ENCODE assay signal across 24 cellular contexts in genomic region chr18:22689711-22690110, GRCh38.
DNase-seq lines count a peak whose midpoint lies in the region; ATAC-seq, FAIRE-seq and TF ChIP-seq lines count a peak whose summit lies in the region.
"Had no signal": no experiment of that assay in that cellular context is flagged by ENCODE, and none has a peak within 500 bp of the region (broad histone marks: within the 10 kb centered on the region; RNA-seq: fewer than 3 reads in every experiment).

No MANE protein-coding gene starts in this region.

- FAIRE-seq in bronchial epithelial cell (lab: Jason Lieb, UNC), result peak; percentile 18
- FAIRE-seq: H54, K562 had no signal

- POLR2A ChIA-PET in SK-N-SH (lab: Yijun Ruan, JAX), result no interaction called here

- H2AFZ ChIP-seq in SK-N-SH (ENCODE audit: low read depth), result peak overlapping the region; percentile 24; the same call in 1 of the 2 replicates
- peak overlapping the region; percentile 20 for H2AFZ ChIP-seq in smooth muscle cell (ENCODE audit: low read depth)

- H3K9me2 ChIP-seq in SK-N-SH, result no peaks in the 10 kb centered on the region

- H3K4me3 ChIP-seq in SK-N-SH (ENCODE audit: low read depth in 2 of 2, low read length in 1 of 2) (no peak overlapping the region), bronchial epithelial cell (ENCODE audit: low read depth, low read length) (no peak overlapping the region), smooth muscle cell (no peak overlapping the region)
- H3K4me3 ChIP-seq: K562, Peyer's patch had no signal

- peaks cover 0 to 18% of the 10 kb centered on the region in 2 experiments; a peak in 2 of 4 replicates for H3K4me1 ChIP-seq in SK-N-SH (ENCODE audit: control insufficient read depth in 1 of 2, insufficient read depth in 2 of 2, low read depth in 1 of 2, low read length in 1 of 2)
- peaks cover 6% of the 10 kb centered on the region for H3K4me1 ChIP-seq in smooth muscle cell (ENCODE audit: low read depth)
- H3K4me1 ChIP-seq: Peyer's patch had no signal

- H3K4me2 ChIP-seq in SK-N-SH, result no peak overlapping the region
- no peak overlapping the region for H3K4me2 ChIP-seq in smooth muscle cell

- H3F3A ChIP-seq in SK-N-SH (replicated peaks; ENCODE audit: insufficient read depth) (peaks cover 20% of the 10 kb centered on the region), smooth muscle cell (ENCODE audit: low read depth) (peaks cover 26% of the 10 kb centered on the region)

- no peaks in the 10 kb centered on the region for H3K9me3 ChIP-seq in SK-N-SH
- H3K9me3 ChIP-seq in smooth muscle cell (replicated peaks; ENCODE audit: low read depth), result no peaks in the 10 kb centered on the region
- H3K9me3 ChIP-seq: Peyer's patch had no signal

- DNase-seq in SK-N-SH, result no peak
- no peak for DNase-seq in bronchial epithelial cell (ENCODE audit: low read depth)
- DNase-seq in left colon, result peak in 1 of 2 donors; percentile 25
- no peak for DNase-seq in smooth muscle cell (lab: John Stamatoyannopoulos, UW; ENCODE audit: unreplicated experiment)
- no peak for DNase-seq in AG08395 (ENCODE audit: low spot score)
- DNase-seq in stimulated activated CD4-positive, alpha-beta T cell treated with anti-CD3 and anti-CD28 coated beads, Interleukin-12 subunit alpha, Interleukin-12 subunit beta, amount 100 ng/mL, for 4 hours, result no peak
- no peak for DNase-seq in NCI-H2227 treated with DMSO at 0.1 percent for 48 hours (lab: John Stamatoyannopoulos, UW)
- DNase-seq: 8988T; Calu3; CD8-positive, alpha-beta memory T cell; DMS153; GF-D8; MM.1S; NCI-H1048; NCI-H1436; NCI-H187 treated with DMSO at 0.1 percent for 48 hours; NCI-H226; NCI-H510A treated with DMSO at 0.1 percent for 48 hours; NCI-H748 treated with DMSO at 0.1 percent for 48 hours; Peyer's patch had no signal

- ATAC-seq in SK-N-SH treated with all-trans-retinoic acid at 6 μM for 48 hours, result no peak
- ATAC-seq in left colon, result peak; percentile 97
- ATAC-seq: K562 had no signal

- intact Hi-C loops in left colon (cut with DNase I, micrococcal nuclease), result no loop called here

- H4K20me1 ChIP-seq in SK-N-SH (ENCODE audit: insufficient read depth) (no peaks in the 10 kb centered on the region), smooth muscle cell (ENCODE audit: low read depth) (no peaks in the 10 kb centered on the region)

- CTCF ChIA-PET in SK-N-SH (lab: Yijun Ruan, JAX), result no interaction called here

- H3K27me3 ChIP-seq in SK-N-SH (ENCODE audit: insufficient read depth) (no peaks in the 10 kb centered on the region), bronchial epithelial cell (ENCODE audit: control insufficient read depth, insufficient read depth, low read length) (no peaks in the 10 kb centered on the region), smooth muscle cell (ENCODE audit: low read depth) (no peaks in the 10 kb centered on the region)
- H3K27me3 ChIP-seq: Peyer's patch had no signal

- H3K27ac ChIP-seq in SK-N-SH (ENCODE audit: low read depth in 2 of 2, low read length in 1 of 2), result no peak overlapping the region
- no peak overlapping the region for H3K27ac ChIP-seq in smooth muscle cell (ENCODE audit: low read depth)
- H3K27ac ChIP-seq: C4-2B, Peyer's patch had no signal

- H3K79me2 ChIP-seq in SK-N-SH (ENCODE audit: insufficient read depth) (no peaks in the 10 kb centered on the region), smooth muscle cell (ENCODE audit: low read depth) (no peaks in the 10 kb centered on the region)

- H3K36me3 ChIP-seq in SK-N-SH (replicated peaks in 1 of 2; ENCODE audit: control insufficient read depth in 1 of 2, insufficient read depth in 2 of 2, low read length in 1 of 2), result no peaks in the 10 kb centered on the region
- H3K36me3 ChIP-seq in bronchial epithelial cell (ENCODE audit: control insufficient read depth, insufficient read depth, low read length), result no peaks in the 10 kb centered on the region
- H3K36me3 ChIP-seq in smooth muscle cell (ENCODE audit: low read depth), result no peaks in the 10 kb centered on the region
- H3K36me3 ChIP-seq: Peyer's patch had no signal

- no peak for TF ChIP-seq RAD21 in SK-N-SH (IDR thresholded peaks at IDR 0.05; ENCODE audit: low read length)

- TF ChIP-seq CTCF in SK-N-SH (IDR thresholded peaks at IDR 0.05) (no peak), bronchial epithelial cell (IDR thresholded peaks at IDR 0.05; ENCODE audit: insufficient read depth, low read length, severe bottlenecking) (no peak), smooth muscle cell (IDR thresholded peaks at IDR 0.05; ENCODE audit: borderline replicate concordance, insufficient read depth, poor library complexity, severe bottlenecking) (no peak)

- H3K9ac ChIP-seq in SK-N-SH (no peak overlapping the region), smooth muscle cell (ENCODE audit: low read depth) (no peak overlapping the region)

- no peak for TF ChIP-seq EP300 in SK-N-SH (IDR thresholded peaks at IDR 0.05; ENCODE audit: borderline replicate concordance in 1 of 2, low read depth in 1 of 2, low read length in 1 of 2)

TF ChIP-seq in SK-N-SH, 30 proteins besides CTCF, POLR2A, EP300 and RAD21 (continues in another document):
- TF ChIP-seq FOXJ3 (CRISPR knock-in tag; IDR thresholded peaks at IDR 0.05) (no peak), FOXM1 (IDR thresholded peaks at IDR 0.05; ENCODE audit: low read depth) (no peak), NRF1 (IDR thresholded peaks at IDR 0.05; ENCODE audit: low read depth, low read length) (no peak), TEAD4 (IDR thresholded peaks at IDR 0.05; ENCODE audit: borderline replicate concordance, insufficient read depth) (no peak), YY1 (IDR thresholded peaks at IDR 0.05; ENCODE audit: low read depth) (no peak), NFIC (IDR thresholded peaks at IDR 0.05; ENCODE audit: borderline replicate concordance) (no peak), EZH2phosphoT487 (IDR thresholded peaks at IDR 0.05; ENCODE audit: borderline replicate concordance, low read depth) (no peak), MAX (IDR thresholded peaks at IDR 0.05; ENCODE audit: low read depth) (no peak), JUND (IDR thresholded peaks at IDR 0.05) (no peak), MEF2A (IDR thresholded peaks at IDR 0.05; ENCODE audit: borderline replicate concordance, low read depth) (no peak), RFX5 (IDR thresholded peaks at IDR 0.05; ENCODE audit: low read length) (no peak)
- TF ChIP-seq, protein P1, sequence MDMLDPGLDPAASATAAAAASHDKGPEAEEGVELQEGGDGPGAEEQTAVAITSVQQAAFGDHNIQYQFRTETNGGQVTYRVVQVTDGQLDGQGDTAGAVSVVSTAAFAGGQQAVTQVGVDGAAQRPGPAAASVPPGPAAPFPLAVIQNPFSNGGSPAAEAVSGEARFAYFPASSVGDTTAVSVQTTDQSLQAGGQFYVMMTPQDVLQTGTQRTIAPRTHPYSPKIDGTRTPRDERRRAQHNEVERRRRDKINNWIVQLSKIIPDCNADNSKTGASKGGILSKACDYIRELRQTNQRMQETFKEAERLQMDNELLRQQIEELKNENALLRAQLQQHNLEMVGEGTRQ (IDR thresholded peaks at IDR 0.05; ENCODE audit: borderline replicate concordance, low read depth, low read length), result no peak
- TF ChIP-seq, protein P2, sequence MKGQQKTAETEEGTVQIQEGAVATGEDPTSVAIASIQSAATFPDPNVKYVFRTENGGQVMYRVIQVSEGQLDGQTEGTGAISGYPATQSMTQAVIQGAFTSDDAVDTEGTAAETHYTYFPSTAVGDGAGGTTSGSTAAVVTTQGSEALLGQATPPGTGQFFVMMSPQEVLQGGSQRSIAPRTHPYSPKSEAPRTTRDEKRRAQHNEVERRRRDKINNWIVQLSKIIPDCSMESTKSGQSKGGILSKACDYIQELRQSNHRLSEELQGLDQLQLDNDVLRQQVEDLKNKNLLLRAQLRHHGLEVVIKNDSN (IDR thresholded peaks at IDR 0.05; ENCODE audit: borderline replicate concordance, low read depth), result no peak

TF ChIP-seq in SK-N-SH treated with all-trans-retinoic acid at 6 μM for 48 hours, 23 proteins besides CTCF, POLR2A, EP300 and RAD21:
- TF ChIP-seq ZC3H10 (CRISPR knock-in tag; IDR thresholded peaks at IDR 0.05), result no peak
- no peak for TF ChIP-seq CSDC2 (CRISPR knock-in tag; IDR thresholded peaks at IDR 0.05)
- no peak for TF ChIP-seq ZNF70 (CRISPR knock-in tag; IDR thresholded peaks at IDR 0.05)
- TF ChIP-seq OSR1 (CRISPR knock-in tag; IDR thresholded peaks at IDR 0.05), result no peak
